ENCODE assay signal across 1 cellular context in genomic region chr13:103354189-103354588, GRCh38.
TF ChIP-seq lines count a peak whose summit lies in the region.

No MANE protein-coding gene starts in this region.

TF ChIP-seq in SK-N-SH, 30 proteins besides CTCF, POLR2A, EP300 and RAD21 (continued from another document):
- TF ChIP-seq REST (IDR thresholded peaks at IDR 0.05; ENCODE audit: low read depth, low read length) (no peak), TAF1 (IDR thresholded peaks at IDR 0.05; ENCODE audit: borderline replicate concordance, low read depth, low read length) (no peak), FOXJ3 (CRISPR knock-in tag; IDR thresholded peaks at IDR 0.05) (peak; percentile 86), TCF12 (IDR thresholded peaks at IDR 0.05) (peak; percentile 69)
